ENCODE assay signal across 11 cellular contexts in genomic region chr11:36453678-36454077, GRCh38. TPM values are rescaled to one million over a fixed set of nuclear protein-coding genes. Genes with fewer than 3 reads are reported as not detected.
DNase-seq lines count a peak whose midpoint lies in the region; ATAC-seq, FAIRE-seq and TF ChIP-seq lines count a peak whose summit lies in the region.
"Had no signal": no experiment of that assay in that cellular context is flagged by ENCODE, and none has a peak within 500 bp of the region (broad histone marks: within the 10 kb centered on the region; RNA-seq: fewer than 3 reads in every experiment).

No MANE protein-coding gene starts in this region.

- no peak for FAIRE-seq in GM12891 (lab: Jason Lieb, UNC)
- FAIRE-seq: pancreas had no signal

- DNase-seq in GM12891 (ENCODE audit: insufficient read length, low spot score) (no peak), M059J (ENCODE audit: low read depth) (peak; percentile 71), AG08395 (ENCODE audit: low spot score) (no peak)
- DNase-seq in activated T-helper 1 cell treated with anti-CD3 and anti-CD28 coated beads, Interleukin-12 subunit alpha, Interleukin-12 subunit beta, Interleukin-2, Interleukin-4 antibody, amounts not matched to agents 30 ng/mL and 10 ng/mL and 1 ng/mL, durations not matched to agents 14 hours and 24 hours and 36 hours (ENCODE audit: low spot score) = no peak
- no peak for DNase-seq in stimulated activated CD4-positive, alpha-beta T cell treated with anti-CD3 and anti-CD28 coated beads, Interleukin-1b, Interleukin-23, amount 100 ng/mL, for 48 hours
- DNase-seq: NCI-H1436, pancreas, Right ventricle myocardium superior had no signal

- H3K27me3 Mint-ChIP-seq in activated T-helper 1 cell treated with anti-CD3 and anti-CD28 coated beads, Interleukin-12 subunit alpha, Interleukin-12 subunit beta, Interleukin-2, Interleukin-4 antibody, amounts not matched to agents 30 ng/mL and 10 ng/mL and 1 ng/mL, durations not matched to agents 14 hours and 24 hours and 36 hours (ENCODE audit: insufficient read depth) = no peaks in the 10 kb centered on the region
- H3K27me3 Mint-ChIP-seq in nephron (ENCODE audit: low read depth) = no peaks in the 10 kb centered on the region

- intact Hi-C loops in activated T-helper 1 cell treated with anti-CD3 and anti-CD28 coated beads, Interleukin-12 subunit alpha, Interleukin-12 subunit beta, Interleukin-2, Interleukin-4 antibody, amounts not matched to agents 30 ng/mL and 10 ng/mL and 1 ng/mL, durations not matched to agents 14 hours and 24 hours and 36 hours (cut with micrococcal nuclease) = loop anchor here (2.0 kb wide), 1 partner anchor 75 kb away; no protein-coding TSS in a partner anchor

- TF ChIP-seq POLR2A in GM12891 (IDR thresholded peaks at IDR 0.05; ENCODE audit: low read depth, low read length) = no peak

- peaks cover 61% of the 10 kb centered on the region for H3K36me3 Mint-ChIP-seq in activated T-helper 1 cell treated with anti-CD3 and anti-CD28 coated beads, Interleukin-12 subunit alpha, Interleukin-12 subunit beta, Interleukin-2, Interleukin-4 antibody, amounts not matched to agents 30 ng/mL and 10 ng/mL and 1 ng/mL, durations not matched to agents 14 hours and 24 hours and 36 hours (ENCODE audit: low read depth)
- peaks cover 8% of the 10 kb centered on the region for H3K36me3 Mint-ChIP-seq in nephron (ENCODE audit: low read depth)

- peaks cover 54% of the 10 kb centered on the region for H3K4me1 Mint-ChIP-seq in activated T-helper 1 cell treated with anti-CD3 and anti-CD28 coated beads, Interleukin-12 subunit alpha, Interleukin-12 subunit beta, Interleukin-2, Interleukin-4 antibody, amounts not matched to agents 30 ng/mL and 10 ng/mL and 1 ng/mL, durations not matched to agents 14 hours and 24 hours and 36 hours (ENCODE audit: low read depth)
- peaks cover 76% of the 10 kb centered on the region for H3K4me1 Mint-ChIP-seq in nephron

- H3K27ac Mint-ChIP-seq in activated T-helper 1 cell treated with anti-CD3 and anti-CD28 coated beads, Interleukin-12 subunit alpha, Interleukin-12 subunit beta, Interleukin-2, Interleukin-4 antibody, amounts not matched to agents 30 ng/mL and 10 ng/mL and 1 ng/mL, durations not matched to agents 14 hours and 24 hours and 36 hours = peak overlapping the region; percentile 9
- peak overlapping the region in 2 of 3 experiments; percentile 79 for H3K27ac Mint-ChIP-seq in nephron

- no peak overlapping the region for H3K4me3 Mint-ChIP-seq in activated T-helper 1 cell treated with anti-CD3 and anti-CD28 coated beads, Interleukin-12 subunit alpha, Interleukin-12 subunit beta, Interleukin-2, Interleukin-4 antibody, amounts not matched to agents 30 ng/mL and 10 ng/mL and 1 ng/mL, durations not matched to agents 14 hours and 24 hours and 36 hours
- H3K4me3 Mint-ChIP-seq in nephron = peak overlapping the region in 1 of 3 experiments; percentile 13

- TF ChIP-seq CTCF in nephron (IDR thresholded peaks at IDR 0.05; ENCODE audit: unreplicated experiment in 3 of 3) = no peak

- H3K9me3 Mint-ChIP-seq in activated T-helper 1 cell treated with anti-CD3 and anti-CD28 coated beads, Interleukin-12 subunit alpha, Interleukin-12 subunit beta, Interleukin-2, Interleukin-4 antibody, amounts not matched to agents 30 ng/mL and 10 ng/mL and 1 ng/mL, durations not matched to agents 14 hours and 24 hours and 36 hours = no peaks in the 10 kb centered on the region
- H3K9me3 Mint-ChIP-seq in nephron = no peaks in the 10 kb centered on the region

- ATAC-seq in HG03045 (IDR thresholded peaks at IDR 0.05; ENCODE audit: unreplicated experiment) (no peak), GM18907 (IDR thresholded peaks at IDR 0.05; ENCODE audit: unreplicated experiment) (no peak)
- ATAC-seq: pancreas had no signal

TF ChIP-seq in GM12891, 5 proteins besides CTCF, POLR2A, EP300 and RAD21:
- TF ChIP-seq SPI1 (IDR thresholded peaks at IDR 0.05; ENCODE audit: low read depth, low read length) = peak; percentile 76
- no peak for TF ChIP-seq PAX5 (IDR thresholded peaks at IDR 0.05; ENCODE audit: insufficient read depth, low read length, severe bottlenecking)
- TF ChIP-seq POU2F2 (IDR thresholded peaks at IDR 0.05; ENCODE audit: low read depth, low read length) = no peak

RNA-seq across cellular contexts. Expression of gene TRAF6, which starts 56.4 kb away (rescaled TPM):
- 3.0 TPM for polyA plus RNA-seq in GM12891 (2012; ENCODE audit: low read depth, missing spikeins)
- total RNA-seq in M059J (2014; rRNA removed; shearing (Covaris generic)) = 3.2 and 8.4 TPM in 2 replicates
- total RNA-seq in activated T-helper 1 cell treated with anti-CD3 and anti-CD28 coated beads, Interleukin-12 subunit alpha, Interleukin-12 subunit beta, Interleukin-2, Interleukin-4 antibody, amounts not matched to agents 30 ng/mL and 10 ng/mL and 1 ng/mL, durations not matched to agents 14 hours and 24 hours and 36 hours = 10.5 and 11.1 TPM in 2 replicates
